ENCODE assay signal across 8 cellular contexts in genomic region chr5:74631088-74631960, GRCh38. TPM values are rescaled to one million over a fixed set of nuclear protein-coding genes. Genes with fewer than 3 reads are reported as not detected.
DNase-seq lines count a peak whose midpoint lies in the region; ATAC-seq and TF ChIP-seq lines count a peak whose summit lies in the region.

No MANE protein-coding gene starts in this region.

- intact Hi-C loops in left colon (cut with DNase I, micrococcal nuclease), result no loop called here

- ATAC-seq in GM18508 (IDR thresholded peaks at IDR 0.05; ENCODE audit: insufficient read depth, unreplicated experiment) (peak; percentile 90), left colon (peak; percentile 33)

- DNase-seq in H4 (ENCODE audit: low spot score) (peak; percentile 25), MG63 (peak; percentile 42), left colon (no peak), NCI-H1436 (lab: John Stamatoyannopoulos, UW) (no peak), AG08396 (ENCODE audit: low spot score) (no peak), BE2C (no peak)
- DNase-seq in activated naive CD8-positive, alpha-beta T cell treated with anti-CD3 and anti-CD28 coated beads for 36 hours, result no peak

- H3K27me3 ChIP-seq in MG63 (no peaks in the 10 kb centered on the region), BE2C (no peaks in the 10 kb centered on the region)

- H3K9me3 ChIP-seq in MG63 (no peaks in the 10 kb centered on the region), BE2C (no peaks in the 10 kb centered on the region)

- peaks cover 15% of the 10 kb centered on the region for H3K4me1 Mint-ChIP-seq in activated naive CD8-positive, alpha-beta T cell treated with anti-CD3 and anti-CD28 coated beads for 36 hours

- H3K27ac Mint-ChIP-seq in activated naive CD8-positive, alpha-beta T cell treated with anti-CD3 and anti-CD28 coated beads for 36 hours, result peak overlapping the region; percentile 71

- H3K4me3 ChIP-seq in MG63 (no peak overlapping the region), BE2C (ENCODE audit: low read depth, low read length) (no peak overlapping the region)

- TF ChIP-seq CTCF in BE2C (IDR thresholded peaks at IDR 0.05; ENCODE audit: low read depth, low read length), result no peak

- peaks cover 26% of the 10 kb centered on the region for H3K4me1 ChIP-seq in BE2C

- no peaks in the 10 kb centered on the region for H3K9me3 Mint-ChIP-seq in activated naive CD8-positive, alpha-beta T cell treated with anti-CD3 and anti-CD28 coated beads for 36 hours

- H3K4me3 Mint-ChIP-seq in activated naive CD8-positive, alpha-beta T cell treated with anti-CD3 and anti-CD28 coated beads for 36 hours, result no peak overlapping the region

- peaks cover 17% of the 10 kb centered on the region for H3K27me3 Mint-ChIP-seq in activated naive CD8-positive, alpha-beta T cell treated with anti-CD3 and anti-CD28 coated beads for 36 hours

- H3K36me3 ChIP-seq in MG63 (peaks cover 61% of the 10 kb centered on the region), BE2C (peaks cover 72% of the 10 kb centered on the region)

- no peaks in the 10 kb centered on the region for H3K36me3 Mint-ChIP-seq in activated naive CD8-positive, alpha-beta T cell treated with anti-CD3 and anti-CD28 coated beads for 36 hours

RNA-seq across cellular contexts. Expression of gene ENC1, which starts 9.2 kb away (rescaled TPM):
- 18.1 and 46.6 TPM in 2 replicates for total RNA-seq in H4 (2014; rRNA removed; shearing (Covaris generic))
- total RNA-seq in MG63 (2014; rRNA removed; shearing (Covaris generic); ENCODE audit: low replicate concordance), result 14.5 and 35.0 TPM in 2 replicates
- under 1 TPM; 0.52 to 0.60 TPM for total RNA-seq in activated naive CD8-positive, alpha-beta T cell treated with anti-CD3 and anti-CD28 coated beads for 36 hours
- total RNA-seq in left colon, result 10 to 100 TPM; 18.9 to 27.4 TPM
- 29.6 TPM for polyA plus RNA-seq in BE2C (2012; ENCODE audit: insufficient read depth, insufficient read length, low read depth)

RNA-seq across cellular contexts. Expression of gene HEXB, which starts 53.7 kb away (rescaled TPM):
- 227 and 283 TPM in 2 replicates for total RNA-seq in H4 (2014; rRNA removed; shearing (Covaris generic))
- 165 and 208 TPM in 2 replicates for total RNA-seq in MG63 (2014; rRNA removed; shearing (Covaris generic); ENCODE audit: low replicate concordance)
- total RNA-seq in activated naive CD8-positive, alpha-beta T cell treated with anti-CD3 and anti-CD28 coated beads for 36 hours, result 10 to 100 TPM; 44.7 to 51.7 TPM
- 100 to 1,000 TPM; 153 to 216 TPM for total RNA-seq in left colon
- 23.6 TPM for polyA plus RNA-seq in BE2C (2012; ENCODE audit: insufficient read depth, insufficient read length, low read depth)

Comparison
In these comparisons a context has a peak if more than half of its experiments do, and no peak if none do; other contexts are left out.
1. DNase-seq: peak in H4 (single experiment) and MG63 (single experiment); none in activated naive CD8-positive, alpha-beta T cell treated with anti-CD3 and anti-CD28 coated beads for 36 hours (single experiment), left colon (0 of 2), NCI-H1436 (single experiment), AG08396 (single experiment) and BE2C (single experiment).